ENCODE assay signal across 8 cellular contexts in genomic region chr1:159780583-159781582, GRCh38. TPM values are rescaled to one million over a fixed set of nuclear protein-coding genes. Genes with fewer than 3 reads are reported as not detected.
DNase-seq lines count a peak whose midpoint lies in the region; ATAC-seq and TF ChIP-seq lines count a peak whose summit lies in the region.

DUSP23 (plus strand) TSS chr1:159780962; CDS start chr1:159781101, 139 bp downstream.

- H3K27ac ChIP-seq in WERI-Rb-1 (no peak within 1 kb of the TSS), mammary epithelial cell (ENCODE audit: insufficient read depth, low read depth, low read length) (no peak within 1 kb of the TSS), skin epidermis (peak within 1 kb of the TSS; percentile 24 to 91 (median 85))

- CTCF ChIA-PET in mammary epithelial cell (lab: Charles Lee; ENCODE audit: low non-redundant PET): interaction anchor here (0.6 to 0.9 kb wide), 4 partner anchors 9 to 693 kb away, joined by 3 to 5 read pairs (median 4); no protein-coding TSS in a partner anchor

- peaks cover 25% of the 10 kb centered on the region for H3K4me1 ChIP-seq in mammary epithelial cell (ENCODE audit: insufficient read depth, low read length)

- in situ Hi-C loops in mammary epithelial cell (cut with MboI; ENCODE audit: low sequenced_read_pairs in 2 of 2): loop anchor here in 1 of 2 donors (25.0 kb wide), 1 partner anchor 619 kb away; the partner anchor contains the start of gene CADM3

- H3K79me2 ChIP-seq in mammary epithelial cell (ENCODE audit: insufficient read depth, low read length): peaks cover 9% of the 10 kb centered on the region

- peak; percentile 11 for TF ChIP-seq POLR2A in GM18526 (IDR thresholded peaks at IDR 0.05; ENCODE audit: extremely low read depth, insufficient read length)

- intact Hi-C loops in mammary epithelial cell (cut with micrococcal nuclease): loop anchor here (1.0 to 5.0 kb wide), 7 partner anchors 17 to 639 kb away; no protein-coding TSS in a partner anchor

- BruUV-seq in mammary epithelial cell (replicated peaks; lab: Mats Ljungman, UMichigan): no TSS peak

- peak within 1 kb of the TSS; percentile 38 for H3K4me3 ChIP-seq in WERI-Rb-1 (ENCODE audit: low read depth, low read length)
- peak within 1 kb of the TSS; percentile 65 to 91 (median 77) for H3K4me3 ChIP-seq in mammary epithelial cell (replicated peaks in 1 of 3; ENCODE audit: insufficient read depth in 1 of 3, low read depth in 2 of 3, low read length in 3 of 3)
- H3K4me3 ChIP-seq in iPS-18c (ENCODE audit: insufficient read depth, low read depth, low read length): peak within 1 kb of the TSS; percentile 69
- H3K4me3 ChIP-seq in skin epidermis: peak within 1 kb of the TSS; percentile 60 to 96 (median 72)

- peak within 1 kb of the TSS; percentile 23 for H3K9ac ChIP-seq in mammary epithelial cell (ENCODE audit: insufficient read depth, low read length)

- H3K27me3 ChIP-seq in WERI-Rb-1 (ENCODE audit: insufficient read depth, low read depth, severe bottlenecking): peaks cover 99% of the 10 kb centered on the region
- no peaks in the 10 kb centered on the region for H3K27me3 ChIP-seq in mammary epithelial cell (ENCODE audit: insufficient read depth, low read length)

- H3K9me3 ChIP-seq in WERI-Rb-1 (ENCODE audit: severe bottlenecking) (peaks cover 16% of the 10 kb centered on the region), mammary epithelial cell (replicated peaks; ENCODE audit: insufficient read depth, low read length) (no peaks in the 10 kb centered on the region), iPS-18c (ENCODE audit: control insufficient read depth, insufficient read depth, low read length) (no peaks in the 10 kb centered on the region)

- no peaks in the 10 kb centered on the region for H4K20me1 ChIP-seq in mammary epithelial cell (ENCODE audit: insufficient read depth, low read length)

- WGBS in mammary epithelial cell (ENCODE audit: low coverage, missing lambda C conversion rate): 3% methylated on average over 29 of the region's 88 CpGs

- peak within 1 kb of the TSS; percentile 89 for H3K4me2 ChIP-seq in mammary epithelial cell (ENCODE audit: insufficient read depth, low read depth, low read length)

- peak; percentile 97 for ATAC-seq in HG03066 (IDR thresholded peaks at IDR 0.05; ENCODE audit: low read depth, unreplicated experiment)

- dilution Hi-C loops in mammary epithelial cell (cut with HindIII; ENCODE audit: low sequenced_read_pairs): no loop called here

- DNase-seq in 8988T (peak; percentile 88), NCI-H2171 (lab: John Stamatoyannopoulos, UW) (peak; percentile 94), WERI-Rb-1 (peak; percentile 92), mammary epithelial cell (peak; percentile 99)

- H3K36me3 ChIP-seq in WERI-Rb-1 (no peaks in the 10 kb centered on the region), mammary epithelial cell (ENCODE audit: insufficient read depth, low read length) (no peaks in the 10 kb centered on the region)

- TF ChIP-seq CTCF in WERI-Rb-1 (IDR thresholded peaks at IDR 0.05; ENCODE audit: low read depth, low read length) (peak; percentile 98), mammary epithelial cell (conservative IDR thresholded peaks at IDR 0.05 in 1 of 2, IDR thresholded peaks at IDR 0.05 in 1 of 2; ENCODE audit: extremely low read depth in 1 of 2, insufficient read depth in 1 of 2, low read depth in 1 of 2, low read length in 2 of 2) (peak; percentile 82 to 96)

- peak within 1 kb of the TSS; percentile 96 for H2AFZ ChIP-seq in mammary epithelial cell (ENCODE audit: low read depth, low read length)

RNA-seq across cellular contexts. Expression of gene DUSP23, which starts in this region (rescaled TPM):
- 10 to 100 TPM; 32.1 to 39.5 TPM for total RNA-seq in mammary epithelial cell
- polyA plus RNA-seq in mammary epithelial cell: 44.4 TPM
- 14.7 TPM for polyA minus RNA-seq in mammary epithelial cell

Comparison
In these comparisons a context has a peak if more than half of its experiments do, and no peak if none do; other contexts are left out.
1. H3K27ac ChIP-seq: peak in skin epidermis (21 of 21); none in WERI-Rb-1 (single experiment) and mammary epithelial cell (single experiment).
2. Peak in every context shown above with its lines, with median percentiles within 50 percentile points of each other: DNase-seq and H3K4me3 ChIP-seq.